In the genomic region with DNA sequence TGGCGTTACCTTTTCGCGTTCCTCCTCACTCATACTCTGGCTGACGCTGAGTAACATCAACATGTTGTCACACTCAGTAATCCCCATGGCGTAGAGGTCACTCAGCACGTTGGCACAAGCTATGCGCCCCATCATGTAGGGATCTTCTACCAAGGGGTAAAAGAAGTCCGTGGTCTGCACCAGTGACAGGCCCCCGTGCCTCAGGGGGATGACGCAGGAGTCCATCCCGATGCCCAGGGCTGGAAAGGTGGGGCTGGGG, we compare ENCODE assay signal across 8 cellular contexts. TPM values are rescaled to one million over a fixed set of nuclear protein-coding genes. Genes with fewer than 3 reads are reported as not detected.
DNase-seq lines count a peak whose midpoint lies in the region; ATAC-seq and TF ChIP-seq lines count a peak whose summit lies in the region.

No MANE protein-coding gene starts in this region.

- intact Hi-C loops in mammary epithelial cell (cut with micrococcal nuclease): loop anchor here (1.0 to 5.0 kb wide), 6 partner anchors 15 to 183 kb away; a partner anchor contains a TSS

- BruUV-seq in mammary epithelial cell (replicated peaks; lab: Mats Ljungman, UMichigan): no TSS peak

- WGBS in mammary epithelial cell (ENCODE audit: low coverage, missing lambda C conversion rate): 23% methylated on average over 9 of the region's 11 CpGs

- H3K4me3 Mint-ChIP-seq in naive B cell: peak overlapping the region; percentile 86 to 98 (median 95)

- H3K27ac ChIP-seq in BLaER1 treated with 17β-estradiol and CSF1 and Interleukin-3, amounts not matched to agents 10 nM and 100 nM: peak overlapping the region; percentile 92 to 98 (median 96)
- peak overlapping the region; percentile 81 for H3K27ac ChIP-seq in mammary epithelial cell (ENCODE audit: insufficient read depth, low read depth, low read length)

- H3K4me1 ChIP-seq in BLaER1 treated with 17β-estradiol and CSF1 and Interleukin-3, amounts not matched to agents 10 nM and 100 nM: peaks cover 22 to 46% (median 27%) of the 10 kb centered on the region in 10 experiments
- H3K4me1 ChIP-seq in mammary epithelial cell (ENCODE audit: insufficient read depth, low read length): peaks cover 11% of the 10 kb centered on the region

- in situ Hi-C loops in mammary epithelial cell (cut with MboI; ENCODE audit: low sequenced_read_pairs in 2 of 2): loop anchor here (10.0 kb wide), 2 partner anchors 90 to 180 kb away; a partner anchor contains a TSS

- H3K9me3 ChIP-seq in BLaER1 treated with 17β-estradiol and CSF1 and Interleukin-3, amounts not matched to agents 10 nM and 100 nM (replicated peaks in 1 of 11): peaks cover 10 to 30% (median 18%) of the 10 kb centered on the region in 11 experiments; a peak in 19 of 22 replicates
- H3K9me3 ChIP-seq in mammary epithelial cell (replicated peaks; ENCODE audit: insufficient read depth, low read length): no peaks in the 10 kb centered on the region

- no peaks in the 10 kb centered on the region for H3K9me3 Mint-ChIP-seq in naive B cell

- dilution Hi-C loops in mammary epithelial cell (cut with HindIII; ENCODE audit: low sequenced_read_pairs): no loop called here

- DNase-seq in mammary epithelial cell (no peak), naive B cell (no peak), cerebellum (ENCODE audit: low spot score) (no peak), NOMO-1 treated with DMSO at 0.1 percent for 48 hours (lab: John Stamatoyannopoulos, UW; ENCODE audit: unreplicated experiment) (no peak), GM19240 (ENCODE audit: insufficient read length, low spot score) (no peak)

- peak overlapping the region; percentile 89 to 99 (median 97) for H3K4me2 ChIP-seq in BLaER1 treated with 17β-estradiol and CSF1 and Interleukin-3, amounts not matched to agents 10 nM and 100 nM
- peak overlapping the region; percentile 88 for H3K4me2 ChIP-seq in mammary epithelial cell (ENCODE audit: insufficient read depth, low read depth, low read length)

- H3K36me3 Mint-ChIP-seq in naive B cell: peaks cover 8 to 12% of the 10 kb centered on the region in 2 donors

- H3K27me3 ChIP-seq in BLaER1 treated with 17β-estradiol and CSF1 and Interleukin-3, amounts not matched to agents 10 nM and 100 nM: no peaks in the 10 kb centered on the region
- H3K27me3 ChIP-seq in mammary epithelial cell (ENCODE audit: insufficient read depth, low read length): no peaks in the 10 kb centered on the region

- peaks cover 3 to 27% (median 15%) of the 10 kb centered on the region in 11 experiments; a peak in 12 of 22 replicates for H4K20me1 ChIP-seq in BLaER1 treated with 17β-estradiol and CSF1 and Interleukin-3, amounts not matched to agents 10 nM and 100 nM
- no peaks in the 10 kb centered on the region for H4K20me1 ChIP-seq in mammary epithelial cell (ENCODE audit: insufficient read depth, low read length)

- H3K27ac Mint-ChIP-seq in naive B cell: peak overlapping the region in 3 of 6 donors; percentile 81 to 95 (median 87)

- H3K79me2 ChIP-seq in mammary epithelial cell (ENCODE audit: insufficient read depth, low read length): peaks cover 16% of the 10 kb centered on the region

- H2AFZ ChIP-seq in mammary epithelial cell (ENCODE audit: low read depth, low read length): peak overlapping the region; percentile 82

- peak overlapping the region; percentile 75 to 89 (median 86) for H3K4me3 ChIP-seq in BLaER1 treated with 17β-estradiol and CSF1 and Interleukin-3, amounts not matched to agents 10 nM and 100 nM
- peak overlapping the region; percentile 64 to 87 (median 73) for H3K4me3 ChIP-seq in mammary epithelial cell (replicated peaks in 1 of 3; ENCODE audit: insufficient read depth in 1 of 3, low read depth in 2 of 3, low read length in 3 of 3)

- no peak for TF ChIP-seq CTCF in mammary epithelial cell (conservative IDR thresholded peaks at IDR 0.05 in 1 of 2, IDR thresholded peaks at IDR 0.05 in 1 of 2; ENCODE audit: extremely low read depth in 1 of 2, insufficient read depth in 1 of 2, low read depth in 1 of 2, low read length in 2 of 2)

- peak overlapping the region; percentile 89 to 99 (median 96) for H3K9ac ChIP-seq in BLaER1 treated with 17β-estradiol and CSF1 and Interleukin-3, amounts not matched to agents 10 nM and 100 nM
- H3K9ac ChIP-seq in mammary epithelial cell (ENCODE audit: insufficient read depth, low read length): peak overlapping the region; percentile 81

- ATAC-seq in HG02970 (IDR thresholded peaks at IDR 0.05; ENCODE audit: low FRiP score, unreplicated experiment) (peak; percentile 7), naive B cell (ENCODE audit: low read depth in 2 of 2) (peak in 1 of 2 donors; percentile 6), GM18870 (IDR thresholded peaks at IDR 0.05; ENCODE audit: unreplicated experiment) (no peak)

- no peaks in the 10 kb centered on the region for H3K27me3 Mint-ChIP-seq in naive B cell

- H3K36me3 ChIP-seq in BLaER1 treated with 17β-estradiol and CSF1 and Interleukin-3, amounts not matched to agents 10 nM and 100 nM: peaks cover 20 to 27% (median 24%) of the 10 kb centered on the region in 11 experiments
- H3K36me3 ChIP-seq in mammary epithelial cell (ENCODE audit: insufficient read depth, low read length): no peaks in the 10 kb centered on the region

- CTCF ChIA-PET in mammary epithelial cell (lab: Charles Lee; ENCODE audit: low non-redundant PET): no interaction called here

- peaks cover 29 to 58% (median 44%) of the 10 kb centered on the region in 3 donors for H3K4me1 Mint-ChIP-seq in naive B cell

RNA-seq across cellular contexts. Expression of a gene that starts 0.6 kb away (rescaled TPM):
- total RNA-seq in mammary epithelial cell (10 to 100 TPM; 17.0 to 45.1 TPM), cerebellum (5.8 TPM)
- polyA plus RNA-seq in mammary epithelial cell (42.3 TPM), naive B cell (ENCODE audit: low read depth in 6 of 6) (10 to 100 TPM; 45.7 to 86.2 (median 73.6) TPM)
- polyA minus RNA-seq in mammary epithelial cell: 30.1 TPM

RNA-seq across cellular contexts. Expression of a gene that starts 15.2 kb away (rescaled TPM):
- 10 to 100 TPM; 23.3 to 72.8 TPM for total RNA-seq in mammary epithelial cell
- polyA plus RNA-seq in mammary epithelial cell: 111 TPM
- 42.4 TPM for polyA minus RNA-seq in mammary epithelial cell
- polyA plus RNA-seq in naive B cell (ENCODE audit: low read depth in 6 of 6): 100 to 1,000 TPM; 101 to 145 (median 123) TPM
- 11.3 TPM for total RNA-seq in cerebellum

RNA-seq across cellular contexts. Expression of a gene that starts 27.5 kb away (rescaled TPM):
- total RNA-seq in mammary epithelial cell (not detected), cerebellum (1.5 TPM)
- polyA plus RNA-seq in mammary epithelial cell (not detected), naive B cell (ENCODE audit: low read depth in 6 of 6) (10 to 100 TPM; 21.3 to 36.8 (median 25.6) TPM)
- not detected for polyA minus RNA-seq in mammary epithelial cell

RNA-seq across cellular contexts. Expression of a gene that starts 37.7 kb away (rescaled TPM):
- 1 to 10 TPM; 6.3 to 6.5 TPM for total RNA-seq in mammary epithelial cell
- 3.3 TPM for polyA plus RNA-seq in mammary epithelial cell
- not detected for polyA minus RNA-seq in mammary epithelial cell
- polyA plus RNA-seq in naive B cell (ENCODE audit: low read depth in 6 of 6): 1 to 10 TPM in 5 of 6 donors, not detected in 1; 1.7 to 5.0 (median 2.3) TPM
- 9.0 TPM for total RNA-seq in cerebellum

RNA-seq across cellular contexts. Expression of a gene that starts 49.9 kb away (rescaled TPM):
- total RNA-seq in mammary epithelial cell (10 to 100 TPM in 1 of 2 donors, 1 to 10 TPM in 1; 8.8 to 17.7 TPM), cerebellum (16.7 TPM)
- polyA plus RNA-seq in mammary epithelial cell (4.7 TPM), naive B cell (ENCODE audit: low read depth in 6 of 6) (1 to 10 TPM; 3.4 to 9.9 (median 7.0) TPM)
- 17.0 TPM for polyA minus RNA-seq in mammary epithelial cell
